Comparison of ENCODE assay signal across 14 cellular contexts in genomic region chr7:113657603-113658002, GRCh38.
DNase-seq lines count a peak whose midpoint lies in the region; ATAC-seq lines count a peak whose summit lies in the region.
"Had no signal": no experiment of that assay in that cellular context is flagged by ENCODE, and none has a peak within 500 bp of the region (broad histone marks: within the 10 kb centered on the region; RNA-seq: fewer than 3 reads in every experiment).

No MANE protein-coding gene starts in this region.

- no peaks in the 10 kb centered on the region for H3K27me3 ChIP-seq in H7 (ENCODE audit: control insufficient read depth, insufficient read depth, low read length)
- H3K27me3 ChIP-seq: foreskin keratinocyte had no signal

- H3K27ac ChIP-seq in cingulate gyrus (ENCODE audit: low read depth, low read length), result peak overlapping the region; percentile 1
- H3K27ac ChIP-seq: foreskin keratinocyte, SK-N-MC had no signal

- peak; percentile 94 for ATAC-seq in GM19035 (IDR thresholded peaks at IDR 0.05; ENCODE audit: unreplicated experiment)
- ATAC-seq in GM21723 (IDR thresholded peaks at IDR 0.05; ENCODE audit: unreplicated experiment), result peak; percentile 96
- ATAC-seq in HG03196 (IDR thresholded peaks at IDR 0.05; ENCODE audit: unreplicated experiment), result peak; percentile 97
- ATAC-seq: activated naive CD4-positive, alpha-beta T cell treated with anti-CD3 and anti-CD28 coated beads, Interleukin-2, amount 50 U/mL, for 72 hours; foreskin keratinocyte had no signal

- no peak overlapping the region for H3K4me3 ChIP-seq in H7 (ENCODE audit: insufficient read depth, low read depth, low read length)
- H3K4me3 ChIP-seq: SK-N-MC had no signal

- no peaks in the 10 kb centered on the region for H3K36me3 ChIP-seq in H7 (replicated peaks; ENCODE audit: control insufficient read depth, insufficient read depth, low read length)

- DNase-seq in NCI-H524 (lab: John Stamatoyannopoulos, UW), result no peak
- no peak for DNase-seq in H7
- no peak for DNase-seq in NCI-H2227 treated with DMSO at 0.1 percent for 48 hours (lab: John Stamatoyannopoulos, UW)
- DNase-seq: activated CD4-positive, alpha-beta T cell treated with anti-CD3 and anti-CD28 coated beads for 48 hours; cortex of kidney; foreskin keratinocyte; NCI-H510A treated with DMSO at 0.1 percent for 48 hours; stimulated activated naive CD4-positive, alpha-beta T cell had no signal
